Comparison of ENCODE assay signal across 9 cellular contexts in the genomic region with DNA sequence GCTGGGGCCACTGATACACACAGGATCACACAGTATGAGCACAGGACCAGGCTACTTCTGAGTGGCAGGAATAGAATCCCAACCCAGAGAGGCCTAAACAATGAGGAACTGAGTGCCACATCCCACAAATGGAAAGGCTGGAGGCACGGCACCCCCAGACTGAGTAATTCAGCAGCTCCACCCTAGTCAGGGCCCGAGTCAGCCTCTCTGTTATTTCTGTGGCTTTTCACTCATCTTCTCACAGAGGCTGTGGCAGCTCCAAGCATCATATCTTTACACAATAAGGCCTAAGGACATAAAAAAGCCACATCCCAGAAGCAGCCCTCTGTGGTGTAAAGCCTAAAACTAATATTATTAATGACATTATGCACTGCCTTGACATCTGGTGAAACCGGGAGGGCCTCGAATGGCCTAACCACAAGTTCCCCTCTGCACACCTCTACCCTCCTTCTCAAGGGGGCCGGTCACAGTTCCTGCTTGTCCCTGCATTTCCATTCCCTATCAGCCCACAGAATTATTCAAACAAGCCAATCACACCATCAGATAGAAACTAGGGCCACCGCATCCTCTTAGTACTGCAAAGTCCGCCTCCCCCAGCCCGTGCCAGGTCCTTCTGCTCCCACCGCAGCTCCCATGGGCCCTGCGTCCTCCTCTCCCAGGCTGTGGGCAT.
A peak's percentile ranks its signal among the peaks of the same experiment; 100 is the strongest.
DNase-seq lines count a peak whose midpoint lies in the region; ATAC-seq and TF ChIP-seq lines count a peak whose summit lies in the region.
"Had no signal": no experiment of that assay in that cellular context is flagged by ENCODE, and none has a peak within 500 bp of the region (broad histone marks: within the 10 kb centered on the region; RNA-seq: fewer than 3 reads in every experiment).

No MANE protein-coding gene starts in this region.

- H3K4me3 ChIP-seq in AG10803 (ENCODE audit: low read length) = no peak overlapping the region

- TF ChIP-seq CTCF in AG10803 (conservative IDR thresholded peaks at IDR 0.05; ENCODE audit: low read length) = no peak

- ATAC-seq in GM19043 (IDR thresholded peaks at IDR 0.05; ENCODE audit: low read depth, unreplicated experiment) (peak; percentile 85), HG02885 (IDR thresholded peaks at IDR 0.05; ENCODE audit: poor library complexity, unreplicated experiment) (peak; percentile 84)

- DNase-seq in AG10803 (ENCODE audit: low read depth) (peak; percentile 5), NOMO-1 treated with dmso at 0.1 percent for 144 hours (lab: John Stamatoyannopoulos, UW; ENCODE audit: unreplicated experiment) (peak; percentile 17), COLO668 (lab: John Stamatoyannopoulos, UW; ENCODE audit: unreplicated experiment) (no peak), HuH-7 (ENCODE audit: low spot score) (no peak), 8988T (no peak)
- DNase-seq in activated naive CD4-positive, alpha-beta T cell treated with Interleukin-2 at 50 U/mL for 16 hours = no peak
- DNase-seq: OCI-M1 had no signal

Comparison
In these comparisons a context has a peak if more than half of its experiments do, and no peak if none do; other contexts are left out.
1. DNase-seq: peak in AG10803 (single experiment) and NOMO-1 treated with dmso at 0.1 percent for 144 hours (single experiment); none in COLO668 (single experiment), HuH-7 (single experiment), 8988T (single experiment) and activated naive CD4-positive, alpha-beta T cell treated with Interleukin-2 at 50 U/mL for 16 hours (single experiment).